8 cellular contexts compared by ENCODE assay signal in the genomic region with DNA sequence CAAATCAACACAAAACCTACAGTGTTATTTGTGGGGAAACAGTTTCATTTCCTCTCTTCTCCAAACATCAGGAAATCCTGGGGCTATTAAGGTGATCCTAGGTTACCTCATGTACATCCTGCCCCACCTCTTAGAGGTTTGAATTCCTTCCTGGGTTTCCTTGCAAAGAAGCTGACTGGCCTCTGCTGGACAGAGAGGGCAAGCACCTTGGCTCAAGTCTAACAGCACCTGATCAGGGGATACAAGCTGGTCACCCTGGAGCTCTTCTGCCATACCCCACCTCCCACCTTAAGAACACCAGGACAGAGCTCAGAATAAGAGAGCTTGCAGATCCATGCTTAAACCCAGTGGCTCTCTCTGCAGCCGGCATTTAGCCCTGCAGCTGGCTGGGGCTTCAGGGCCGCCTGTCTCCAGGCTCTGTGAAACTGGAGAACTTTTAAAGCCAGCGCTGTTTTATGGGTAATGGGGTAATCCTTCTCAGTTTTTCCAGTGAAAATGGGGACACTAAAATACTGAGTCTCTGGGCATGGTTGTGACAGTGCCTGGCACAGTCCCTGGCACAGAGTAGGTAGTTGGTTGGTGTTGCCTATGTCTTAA.
DNase-seq lines count a peak whose midpoint lies in the region; ATAC-seq and TF ChIP-seq lines count a peak whose summit lies in the region.

No MANE protein-coding gene starts in this region.

- no peaks in the 10 kb centered on the region for H3K79me2 ChIP-seq in OCI-LY7 (ENCODE audit: insufficient read depth, low read depth, low read length)

- H3K27ac ChIP-seq in OCI-LY7 (ENCODE audit: low read depth, low read length, poor library complexity, severe bottlenecking) = no peak overlapping the region

- POLR2A ChIA-PET in OCI-LY7 (lab: Charles Lee) = interaction anchor here (0.7 kb wide), 1 partner anchor 319 kb away, joined by 7 read pairs; no protein-coding TSS in a partner anchor

- H3K36me3 ChIP-seq in BE2C = peaks cover 5% of the 10 kb centered on the region; the same call in 1 of the 2 replicates
- H3K36me3 ChIP-seq in OCI-LY7 (ENCODE audit: insufficient read depth, low read length) = no peaks in the 10 kb centered on the region

- H4K20me1 ChIP-seq in OCI-LY7 (ENCODE audit: insufficient read depth, low read length) = no peaks in the 10 kb centered on the region

- H2AFZ ChIP-seq in OCI-LY7 (ENCODE audit: low read length) = no peak overlapping the region

- no peaks in the 10 kb centered on the region for H3K9me2 ChIP-seq in OCI-LY7 (ENCODE audit: insufficient read depth, low read length)

- DNase-seq in BE2C = peak; percentile 46
- peak; percentile 38 for DNase-seq in HT1080 (ENCODE audit: low read depth)
- DNase-seq in amniotic epithelial cell (ENCODE audit: low read depth) = peak; percentile 32
- peak; percentile 55 for DNase-seq in iPS-NIHi11 (ENCODE audit: low spot score)
- DNase-seq in NK-92 treated with Interleukin-12 subunit alpha and Interleukin-12 subunit beta, amount 100 ng/mL, for 24 hours (lab: John Stamatoyannopoulos, UW) = no peak
- no peak for DNase-seq in OCI-LY7 (ENCODE audit: low spot score)

- no peak overlapping the region for H3K4me2 ChIP-seq in OCI-LY7 (ENCODE audit: low read length)

- H3K4me3 ChIP-seq in BE2C (ENCODE audit: low read depth, low read length) (peak overlapping the region; percentile 82), OCI-LY7 (ENCODE audit: low read depth, low read length, poor library complexity, severe bottlenecking) (no peak overlapping the region)

- H3K9me3 ChIP-seq in BE2C (no peaks in the 10 kb centered on the region), OCI-LY7 (ENCODE audit: low read length) (no peaks in the 10 kb centered on the region)

- BruUV-seq in OCI-LY7 (replicated peaks; lab: Mats Ljungman, UMichigan) = no TSS peak

- no peak for ATAC-seq in GM18868 (IDR thresholded peaks at IDR 0.05; ENCODE audit: unreplicated experiment)
- no peak for ATAC-seq in HG02970 (IDR thresholded peaks at IDR 0.05; ENCODE audit: low FRiP score, unreplicated experiment)

- intact Hi-C loops in OCI-LY7 (cut with micrococcal nuclease; ENCODE audit: unreplicated experiment) = no loop called here

- H3K4me1 ChIP-seq in BE2C (peaks cover 40% of the 10 kb centered on the region), OCI-LY7 (ENCODE audit: insufficient read depth, low read length, poor library complexity, severe bottlenecking) (no peaks in the 10 kb centered on the region)

- CTCF ChIA-PET in OCI-LY7 (lab: Charles Lee; ENCODE audit: unreplicated experiment) = no interaction called here

- H3K27me3 ChIP-seq in BE2C = no peaks in the 10 kb centered on the region

- TF ChIP-seq CTCF in BE2C (IDR thresholded peaks at IDR 0.05; ENCODE audit: low read depth, low read length) (peak; percentile 78), OCI-LY7 (conservative IDR thresholded peaks at IDR 0.05; ENCODE audit: low read length) (no peak)

Comparison
In these comparisons a context has a peak if more than half of its experiments do, and no peak if none do; other contexts are left out.
1. DNase-seq: peak in BE2C (single experiment), HT1080 (single experiment), amniotic epithelial cell (single experiment) and iPS-NIHi11 (single experiment); none in NK-92 treated with Interleukin-12 subunit alpha and Interleukin-12 subunit beta, amount 100 ng/mL, for 24 hours (single experiment) and OCI-LY7 (single experiment).